Comparison of ENCODE assay signal across 23 cellular contexts in the genomic region with DNA sequence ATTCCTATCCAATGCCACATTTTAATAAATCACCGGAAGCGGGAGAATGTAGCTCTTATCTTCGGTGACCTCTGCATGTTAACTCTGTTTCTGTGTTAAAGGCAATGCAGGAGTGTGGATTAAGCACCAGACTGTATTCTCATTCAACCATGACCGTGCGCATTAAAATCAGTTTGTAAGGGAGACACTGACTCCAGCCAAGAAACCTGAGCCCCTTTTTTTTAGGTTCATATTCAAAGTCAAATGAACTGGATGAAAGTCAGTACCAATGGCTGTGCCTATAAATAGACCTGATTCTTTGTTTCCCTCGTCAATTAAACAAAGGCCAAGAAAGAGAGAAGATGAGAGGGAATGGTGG. TPM values are rescaled to one million over a fixed set of nuclear protein-coding genes. Genes with fewer than 3 reads are reported as not detected.
A peak's percentile ranks its signal among the peaks of the same experiment; 100 is the strongest.
DNase-seq lines count a peak whose midpoint lies in the region; TF ChIP-seq lines count a peak whose summit lies in the region.
"Had no signal": no experiment of that assay in that cellular context is flagged by ENCODE, and none has a peak within 500 bp of the region (broad histone marks: within the 10 kb centered on the region; RNA-seq: fewer than 3 reads in every experiment).

No MANE protein-coding gene starts in this region.

- H3K9me3 Mint-ChIP-seq in endodermal cell (no peaks in the 10 kb centered on the region), immature natural killer cell (no peaks in the 10 kb centered on the region)
- H3K9me3 Mint-ChIP-seq: activated naive CD4-positive, alpha-beta T cell treated with anti-CD3 and anti-CD28 coated beads, Interleukin-2, amount 10 ng/mL, durations not matched to agents 7 days and 5 days; stimulated activated naive B cell treated with anti-CD40 and anti-IgM and Interleukin-4, amounts not matched to agents 10 μg/mL and 1 μg/mL and 100 μg/mL, for 72 hours had no signal

- no peak for TF ChIP-seq CTCF in endodermal cell (conservative IDR thresholded peaks at IDR 0.05)

- DNase-seq in DMS79 treated with DMSO at 0.1 percent for 48 hours (lab: John Stamatoyannopoulos, UW) (peak; percentile 91), NCI-H1092 (lab: John Stamatoyannopoulos, UW) (peak; percentile 68), NCI-H526 (lab: John Stamatoyannopoulos, UW) (peak; percentile 96 to 98), endodermal cell (no peak), immature natural killer cell (no peak), COLO829 (ENCODE audit: low spot score) (no peak), putamen (ENCODE audit: low spot score) (no peak)
- no peak for DNase-seq in stimulated activated CD8-positive, alpha-beta memory T cell treated with anti-CD3 and anti-CD28 coated beads, Interleukin-4, amount 100 ng/mL, for 48 hours
- DNase-seq: activated CD4-positive, alpha-beta T cell treated with anti-CD3 and anti-CD28 coated beads, Interleukin-2, amount 50 U/mL, for 4 hours; activated naive CD4-positive, alpha-beta T cell treated with anti-CD3 and anti-CD28 coated beads, Interleukin-2, amount 10 ng/mL, durations not matched to agents 7 days and 5 days; brain microvascular endothelial cell; COR-L47; head of caudate nucleus; IMR-90; NK-92 treated with Interleukin-12 subunit alpha and Interleukin-12 subunit beta, amount 100 ng/mL, for 24 hours; retina; stimulated activated naive B cell treated with anti-CD40 and anti-IgM and Interleukin-4, amounts not matched to agents 10 μg/mL and 1 μg/mL and 100 μg/mL, for 72 hours; tibial artery had no signal

- H3K36me3 Mint-ChIP-seq in endodermal cell (ENCODE audit: low read depth) (peaks cover 1% of the 10 kb centered on the region), immature natural killer cell (no peaks in the 10 kb centered on the region)
- H3K36me3 Mint-ChIP-seq: activated naive CD4-positive, alpha-beta T cell treated with anti-CD3 and anti-CD28 coated beads, Interleukin-2, amount 10 ng/mL, durations not matched to agents 7 days and 5 days had no signal

- H3K27ac ChIP-seq in endodermal cell (ENCODE audit: low read depth, low read length) = peak overlapping the region; percentile 72
- H3K27ac ChIP-seq: brain microvascular endothelial cell, RWPE1, tibial artery had no signal

- WGBS in endodermal cell (ENCODE audit: insufficient coverage in 1 of 2, insufficient read length in 1 of 2), 2 experiments = 80 to 91% methylated on average over 6 of the region's 6 CpGs

- H3K4me3 ChIP-seq in endodermal cell (ENCODE audit: low read length) = no peak overlapping the region
- H3K4me3 ChIP-seq: tibial artery had no signal

- H3K4me1 Mint-ChIP-seq in endodermal cell (no peaks in the 10 kb centered on the region), immature natural killer cell (no peaks in the 10 kb centered on the region)
- H3K4me1 Mint-ChIP-seq: activated naive CD4-positive, alpha-beta T cell treated with anti-CD3 and anti-CD28 coated beads, Interleukin-2, amount 10 ng/mL, durations not matched to agents 7 days and 5 days had no signal

- H3K36me3 ChIP-seq in endodermal cell (ENCODE audit: control insufficient read depth, insufficient read depth, low read length) = no peaks in the 10 kb centered on the region
- H3K36me3 ChIP-seq: tibial artery had no signal

- H3K4me3 Mint-ChIP-seq in endodermal cell = no peak overlapping the region
- no peak overlapping the region for H3K4me3 Mint-ChIP-seq in immature natural killer cell
- H3K4me3 Mint-ChIP-seq: activated naive CD4-positive, alpha-beta T cell treated with anti-CD3 and anti-CD28 coated beads, Interleukin-2, amount 10 ng/mL, durations not matched to agents 7 days and 5 days; stimulated activated naive B cell treated with anti-CD40 and anti-IgM and Interleukin-4, amounts not matched to agents 10 μg/mL and 1 μg/mL and 100 μg/mL, for 72 hours had no signal

- no peaks in the 10 kb centered on the region for H3K27me3 ChIP-seq in endodermal cell (ENCODE audit: control insufficient read depth, insufficient read depth, low read length, poor library complexity, severe bottlenecking)
- H3K27me3 ChIP-seq: brain microvascular endothelial cell had no signal

- H3K27ac Mint-ChIP-seq in endodermal cell = no peak overlapping the region
- no peak overlapping the region for H3K27ac Mint-ChIP-seq in immature natural killer cell
- H3K27ac Mint-ChIP-seq: activated naive CD4-positive, alpha-beta T cell treated with anti-CD3 and anti-CD28 coated beads, Interleukin-2, amount 10 ng/mL, durations not matched to agents 7 days and 5 days; stimulated activated naive B cell treated with anti-CD40 and anti-IgM and Interleukin-4, amounts not matched to agents 10 μg/mL and 1 μg/mL and 100 μg/mL, for 72 hours had no signal

- no peak overlapping the region for H3K9ac ChIP-seq in endodermal cell (ENCODE audit: extremely low read depth, low read length, poor library complexity, severe bottlenecking)

- no peaks in the 10 kb centered on the region for H3K9me3 ChIP-seq in endodermal cell (ENCODE audit: control insufficient read depth, low read length)
- H3K9me3 ChIP-seq: tibial artery had no signal

- peaks cover 14% of the 10 kb centered on the region for H3K27me3 Mint-ChIP-seq in endodermal cell (ENCODE audit: insufficient read depth)
- H3K27me3 Mint-ChIP-seq in immature natural killer cell (ENCODE audit: low read depth in 3 of 3) = peaks cover 0 to 8% (median 3%) of the 10 kb centered on the region in 3 donors

- no peaks in the 10 kb centered on the region for H3K4me1 ChIP-seq in endodermal cell (ENCODE audit: control insufficient read depth, insufficient read depth, low read length)
- H3K4me1 ChIP-seq: tibial artery had no signal

RNA-seq across cellular contexts. Expression of gene C11orf91, which starts 32.2 kb away (rescaled TPM):
- 1 to 10 TPM in 1 of 2 donors, not detected in 1; 1.0 TPM for total RNA-seq in endodermal cell
- polyA plus RNA-seq in endodermal cell (2013, experiment 1 of 2) = 0.89 TPM
- polyA plus RNA-seq in endodermal cell (2013, experiment 2 of 2) = 1.1 TPM
- not detected for polyA plus RNA-seq in immature natural killer cell
- total RNA-seq: dermis microvascular lymphatic vessel endothelial cell, G401, IMR-90, kidney epithelial cell had no signal
- polyA plus RNA-seq: neural cell had no signal

Comparison
In these comparisons a context has a peak if more than half of its experiments do, and no peak if none do; other contexts are left out.
1. DNase-seq: peak in DMS79 treated with DMSO at 0.1 percent for 48 hours (single experiment), NCI-H1092 (single experiment) and NCI-H526 (2 of 2); none in endodermal cell (single experiment), immature natural killer cell (0 of 3), COLO829 (single experiment), putamen (single experiment) and stimulated activated CD8-positive, alpha-beta memory T cell treated with anti-CD3 and anti-CD28 coated beads, Interleukin-4, amount 100 ng/mL, for 48 hours (single experiment).